In genomic region chr6:47169785-47170685, GRCh38 we compare ENCODE assay signal across 14 cellular contexts.
DNase-seq lines count a peak whose midpoint lies in the region; ATAC-seq and TF ChIP-seq lines count a peak whose summit lies in the region.
"Had no signal": no experiment of that assay in that cellular context is flagged by ENCODE, and none has a peak within 500 bp of the region (broad histone marks: within the 10 kb centered on the region; RNA-seq: fewer than 3 reads in every experiment).

No MANE protein-coding gene starts in this region.

- H3K4me1 ChIP-seq in Panc1 (ENCODE audit: control insufficient read depth, insufficient read depth, low read length) (0 out of 2 replicates have a peak, but pooled peaks cover 3% of the 10 kb centered on the region), neuronal stem cell (ENCODE audit: control insufficient read depth in 2 of 2, insufficient read depth in 1 of 2, low read depth in 1 of 2, low read length in 2 of 2) (peaks cover 0 to 1% of the 10 kb centered on the region in 2 donors)

- no peaks in the 10 kb centered on the region for H3K9me3 ChIP-seq in Panc1 (ENCODE audit: control insufficient read depth, insufficient read depth, low read depth, low read length)
- H3K9me3 ChIP-seq in neuronal stem cell (replicated peaks in 1 of 2; ENCODE audit: control insufficient read depth in 2 of 2, insufficient read depth in 1 of 2, low read depth in 1 of 2, low read length in 2 of 2): no peaks in the 10 kb centered on the region
- H3K9me3 ChIP-seq: thyroid gland had no signal

- H2BK5ac ChIP-seq in neuronal stem cell (ENCODE audit: low read length): no peak overlapping the region

- CTCF ChIA-PET in Panc1 (lab: Charles Lee): interaction anchor here (0.6 kb wide), 1 partner anchor 69 kb away, joined by 4 read pairs; no protein-coding TSS in a partner anchor

- no peak overlapping the region for H2BK120ac ChIP-seq in neuronal stem cell (ENCODE audit: low read depth, low read length)

- H3K27me3 ChIP-seq in Panc1 (ENCODE audit: control insufficient read depth, insufficient read depth, low read length): no peaks in the 10 kb centered on the region
- no peaks in the 10 kb centered on the region for H3K27me3 ChIP-seq in neuronal stem cell (ENCODE audit: control insufficient read depth in 3 of 3, insufficient read depth in 3 of 3, low read depth in 1 of 3, low read length in 3 of 3)
- H3K27me3 ChIP-seq: thyroid gland had no signal

- TF ChIP-seq CTCF in HFF-Myc (IDR thresholded peaks at IDR 0.05; ENCODE audit: low read depth, low read length, missing control alignments) (no peak), Panc1 (IDR thresholded peaks at IDR 0.05) (no peak), fibroblast of the aortic adventitia (IDR thresholded peaks at IDR 0.05; ENCODE audit: insufficient read depth, low read length) (no peak)

- no peak overlapping the region for H2AK5ac ChIP-seq in neuronal stem cell (ENCODE audit: low read depth, low read length)

- intact Hi-C loops in Panc1 (cut with micrococcal nuclease; ENCODE audit: unreplicated experiment) (no loop called here), sciatic nerve (cut with DNase I) (no loop called here), posterior cingulate gyrus (cut with DNase I) (no loop called here)

- H3K18ac ChIP-seq in neuronal stem cell (ENCODE audit: low read length): no peak overlapping the region

- H3K4me3 ChIP-seq in HFF-Myc (replicated peaks; ENCODE audit: low read depth, low read length) (no peak overlapping the region), Panc1 (ENCODE audit: low read depth in 2 of 2, low read length in 2 of 2) (no peak overlapping the region), fibroblast of the aortic adventitia (ENCODE audit: low read depth, low read length) (no peak overlapping the region), neuronal stem cell (ENCODE audit: low read length in 2 of 2) (no peak overlapping the region)
- H3K4me3 ChIP-seq: thyroid gland had no signal

- no peak for ATAC-seq in Panc1
- ATAC-seq in sciatic nerve: peak; percentile 82
- ATAC-seq in HG03520 (IDR thresholded peaks at IDR 0.05; ENCODE audit: unreplicated experiment): no peak

- POLR2A ChIA-PET in Panc1 (lab: Charles Lee): interaction anchor here (0.7 kb wide), 1 partner anchor 77 kb away, joined by 9 read pairs; no protein-coding TSS in a partner anchor

- no peak overlapping the region for H3K14ac ChIP-seq in neuronal stem cell (ENCODE audit: low read length)

- in situ Hi-C loops in Panc1 (cut with HindIII; ENCODE audit: low pct_unique_long_range_greater_than_20kb, low sequenced_read_pairs): no loop called here

- H4K8ac ChIP-seq in neuronal stem cell (ENCODE audit: low read depth, low read length): no peak overlapping the region

- no peak overlapping the region for H3K23ac ChIP-seq in neuronal stem cell (ENCODE audit: low read depth, low read length, poor library complexity)

- no peak overlapping the region for H4K91ac ChIP-seq in neuronal stem cell (ENCODE audit: low read depth, low read length, poor library complexity)

- H2BK15ac ChIP-seq in neuronal stem cell (ENCODE audit: low read length): no peak overlapping the region

- no peak overlapping the region for H2BK12ac ChIP-seq in neuronal stem cell (ENCODE audit: low read length)

- H3K79me1 ChIP-seq in neuronal stem cell (ENCODE audit: low read depth, low read length): no peaks in the 10 kb centered on the region

- no CpG with 5 or more reads among the region's 2 CpGs for WGBS in neuronal stem cell (ENCODE audit: extremely low coverage in 2 of 2, insufficient read length in 2 of 2, insufficient replicate concordance in 1 of 2), 2 donors

- peak; percentile 61 for DNase-seq in HFF-Myc (ENCODE audit: extremely low read depth, low read depth)
- DNase-seq in Panc1 (ENCODE audit: low read depth, low spot score): no peak
- DNase-seq in fibroblast of the aortic adventitia (ENCODE audit: low read depth): peak; percentile 90
- no peak for DNase-seq in sciatic nerve (ENCODE audit: low spot score)
- DNase-seq in neuronal stem cell (ENCODE audit: low spot score): no peak
- no peak for DNase-seq in midbrain (lab: John Stamatoyannopoulos, UW)
- DNase-seq in posterior cingulate gyrus: no peak
- DNase-seq: anterior cingulate cortex; COR-L47; erythroblast; NCI-H1417; NK-92 treated with Interleukin-12 subunit alpha and Interleukin-12 subunit beta, amount 100 ng/mL, for 24 hours; thyroid gland had no signal

- no peak overlapping the region for H3K4me2 ChIP-seq in neuronal stem cell (ENCODE audit: insufficient read depth, low read length, poor library complexity, severe bottlenecking)

- H3K9ac ChIP-seq in neuronal stem cell (ENCODE audit: low read depth, low read length, poor library complexity): no peak overlapping the region

- no peak overlapping the region for H2AFZ ChIP-seq in neuronal stem cell (ENCODE audit: low read length)

- BruUV-seq in Panc1 (replicated peaks; lab: Mats Ljungman, UMichigan): no TSS peak

- H3K36me3 ChIP-seq in Panc1 (ENCODE audit: control insufficient read depth, insufficient read depth, low read length): no peaks in the 10 kb centered on the region
- H3K36me3 ChIP-seq in neuronal stem cell (replicated peaks in 1 of 2; ENCODE audit: control insufficient read depth in 2 of 2, insufficient read depth in 2 of 2, low read length in 2 of 2): no peaks in the 10 kb centered on the region
- H3K36me3 ChIP-seq: thyroid gland had no signal

- H3K27ac ChIP-seq in Panc1 (ENCODE audit: low read length): peak overlapping the region; percentile 34; the same call in 1 of the 2 replicates
- H3K27ac ChIP-seq in neuronal stem cell (replicated peaks; ENCODE audit: low read length): no peak overlapping the region
- H3K27ac ChIP-seq: thyroid gland had no signal

- no peak overlapping the region for H3K4ac ChIP-seq in neuronal stem cell (ENCODE audit: low read length)

Comparison
In these comparisons a context has a peak if more than half of its experiments do, and no peak if none do; other contexts are left out.
1. DNase-seq: peak in HFF-Myc (single experiment) and fibroblast of the aortic adventitia (single experiment); none in Panc1 (single experiment), sciatic nerve (single experiment), neuronal stem cell (single experiment), midbrain (single experiment) and posterior cingulate gyrus (0 of 10).